In the genomic region with DNA sequence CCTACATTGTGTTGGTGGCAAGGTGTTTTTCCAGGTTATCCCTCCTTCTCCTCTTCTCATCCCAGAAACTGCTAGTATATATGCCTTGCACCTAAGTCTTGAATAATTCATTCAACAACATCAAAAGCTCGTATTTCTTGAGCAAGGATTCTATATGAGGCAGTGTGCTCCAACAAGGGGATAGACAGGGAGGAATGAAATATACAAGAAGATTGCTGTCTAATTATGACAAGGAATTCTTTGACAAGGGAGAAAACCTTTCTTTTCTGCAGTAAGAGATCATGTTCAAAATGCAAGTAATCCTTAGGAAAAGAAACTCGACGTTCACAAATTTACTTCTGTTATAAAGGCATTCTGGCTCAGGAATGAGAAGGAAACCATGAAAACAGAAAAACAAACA, we compare ENCODE assay signal across 9 cellular contexts.
"Had no signal": no experiment of that assay in that cellular context is flagged by ENCODE, and none has a peak within 500 bp of the region (broad histone marks: within the 10 kb centered on the region; RNA-seq: fewer than 3 reads in every experiment).

No MANE protein-coding gene starts in this region.

- H3K4me1 ChIP-seq: HAP-1 had no signal

- H3K9ac ChIP-seq: GM23248 had no signal

- H3K4me3 ChIP-seq: GM23248, GM23338, HAP-1 had no signal

- FAIRE-seq: H54 had no signal

- H3K4me2 ChIP-seq: GM23338 had no signal

- H3K4me3 Mint-ChIP-seq: GM23338, H9 had no signal

- H3K36me3 ChIP-seq: HAP-1 had no signal

- H3K27ac Mint-ChIP-seq: GM23338, H9 had no signal

- H2AFZ ChIP-seq: GM23248, GM23338 had no signal

- H3K27ac ChIP-seq: GM23248 had no signal

- DNase-seq: GM23248, GOT3, H7, H9, HCEC 1CT had no signal

- H3K9me3 ChIP-seq: HAP-1 had no signal

- ATAC-seq: GM23338, HCT116 had no signal
